In the genomic region with DNA sequence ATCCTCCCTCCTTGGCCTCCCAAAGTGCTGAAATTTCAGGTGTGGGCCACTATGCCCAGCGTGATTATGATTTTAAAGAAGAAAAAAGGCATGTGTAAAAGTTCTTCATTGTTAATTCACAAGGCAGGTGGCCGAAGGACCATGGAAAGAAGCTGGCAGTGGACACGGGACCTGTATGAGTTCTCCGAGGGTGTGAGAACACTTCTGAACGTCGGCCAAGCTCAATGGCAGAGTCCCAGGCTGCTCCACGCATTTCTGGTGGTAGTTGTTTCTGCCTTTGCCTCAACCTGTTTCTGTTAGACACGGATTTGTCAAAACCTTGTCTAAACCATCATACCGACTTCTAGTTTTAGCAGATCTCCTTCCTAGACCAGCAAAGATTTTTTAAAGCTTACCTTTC, we compare ENCODE assay signal across 32 cellular contexts. TPM values are rescaled to one million over a fixed set of nuclear protein-coding genes. Genes with fewer than 3 reads are reported as not detected.
"Had no signal": no experiment of that assay in that cellular context is flagged by ENCODE, and none has a peak within 500 bp of the region (broad histone marks: within the 10 kb centered on the region; RNA-seq: fewer than 3 reads in every experiment).

No MANE protein-coding gene starts in this region.

- H3K27ac ChIP-seq: adrenal gland, body of pancreas, coronary artery, dorsolateral prefrontal cortex had no signal

- H3K27me3 ChIP-seq: adrenal gland, body of pancreas had no signal

- ATAC-seq: activated CD4-positive, alpha-beta T cell treated with anti-CD3 and anti-CD28 coated beads for 36 hours; activated CD8-positive, alpha-beta memory T cell treated with anti-CD3 and anti-CD28 coated beads, Interleukin-2, amount 10 ng/mL, durations not matched to agents 7 days and 5 days; activated CD8-positive, alpha-beta T cell treated with anti-CD3 and anti-CD28 coated beads, Interleukin-2, amount 10 ng/mL, durations not matched to agents 7 days and 5 days; activated naive CD8-positive, alpha-beta T cell treated with anti-CD3 and anti-CD28 coated beads, Interleukin-2, amount 50 U/mL, for 24 hours; body of pancreas; esophagus mucosa had no signal

- H3K36me3 ChIP-seq: adrenal gland had no signal

- DNase-seq: activated CD4-positive, alpha-beta memory T cell treated with anti-CD3 and anti-CD28 coated beads for 36 hours; activated CD4-positive, alpha-beta T cell treated with anti-CD3 and anti-CD28 coated beads for 36 hours; activated CD4-positive, alpha-beta T cell treated with anti-CD3 and anti-CD28 coated beads, Interleukin-2, amount 10 ng/mL, durations not matched to agents 24 days and 14 days; activated CD4-positive, CD25-positive, alpha-beta regulatory T cell; activated CD4-positive, CD25-positive, alpha-beta regulatory T cell treated with anti-CD3 and anti-CD28 coated beads, Interleukin-2, amount 50 U/mL, for 72 hours; activated CD8-positive, alpha-beta memory T cell treated with anti-CD3 and anti-CD28 coated beads, Interleukin-2, amount 10 ng/mL, durations not matched to agents 7 days and 5 days; activated CD8-positive, alpha-beta memory T cell treated with anti-CD3 and anti-CD28 coated beads, Interleukin-2, amount 50 U/mL, for 4 hours; activated CD8-positive, alpha-beta T cell treated with anti-CD3 and anti-CD28 coated beads, Interleukin-2, amount 10 ng/mL, durations not matched to agents 7 days and 5 days; activated effector memory CD4-positive, alpha-beta T cell treated with anti-CD3 and anti-CD28 coated beads, Interleukin-2, amount 50 U/mL, for 16 hours; activated naive CD4-positive, alpha-beta T cell treated with anti-CD3 and anti-CD28 coated beads for 36 hours; activated naive CD8-positive, alpha-beta T cell treated with anti-CD3 and anti-CD28 coated beads for 36 hours; activated naive CD8-positive, alpha-beta T cell treated with anti-CD3 and anti-CD28 coated beads, Interleukin-2, amount 50 U/mL, for 24 hours; activated T-cell treated with anti-CD3 and anti-CD28 coated beads, Interleukin-2, amount 50 U/mL, for 1 hour; activated T-cell treated with anti-CD3 and anti-CD28 coated beads, Interleukin-2, amount 50 U/mL, for 48 hours; adrenal gland; amygdala; aorta; body of pancreas; central memory CD4-positive, alpha-beta T cell; cerebellar nuclear complex; dorsolateral prefrontal cortex; effector memory CD4-positive, alpha-beta T cell; endodermal cell; foreskin fibroblast; T-helper 2 cell had no signal

- H3K4me3 ChIP-seq: adrenal gland, body of pancreas, coronary artery, dorsolateral prefrontal cortex had no signal

- H3K9me3 ChIP-seq: adrenal gland, body of pancreas had no signal

- H3K4me1 ChIP-seq: body of pancreas had no signal

RNA-seq across cellular contexts. Expression of a gene that starts 36.6 kb away (rescaled TPM):
- total RNA-seq: activated CD4-positive, alpha-beta memory T cell treated with anti-CD3 and anti-CD28 coated beads for 36 hours; activated CD4-positive, alpha-beta T cell treated with anti-CD3 and anti-CD28 coated beads for 36 hours; activated CD4-positive, alpha-beta T cell treated with anti-CD3 and anti-CD28 coated beads, Interleukin-2, amount 10 ng/mL, durations not matched to agents 24 days and 14 days; activated CD8-positive, alpha-beta memory T cell treated with anti-CD3 and anti-CD28 coated beads for 36 hours; activated CD8-positive, alpha-beta memory T cell treated with anti-CD3 and anti-CD28 coated beads, Interleukin-2, amount 10 ng/mL, durations not matched to agents 7 days and 5 days; activated CD8-positive, alpha-beta T cell treated with anti-CD3 and anti-CD28 coated beads, Interleukin-2, amount 10 ng/mL, durations not matched to agents 7 days and 5 days; activated naive CD4-positive, alpha-beta T cell treated with anti-CD3 and anti-CD28 coated beads for 36 hours; activated naive CD8-positive, alpha-beta T cell treated with anti-CD3 and anti-CD28 coated beads for 36 hours; activated T-helper 1 cell treated with anti-CD3 and anti-CD28 coated beads, Interleukin-12 subunit alpha, Interleukin-12 subunit beta, Interleukin-2, Interleukin-4 antibody, amounts not matched to agents 30 ng/mL and 10 ng/mL and 1 ng/mL, durations not matched to agents 14 hours and 24 hours and 36 hours; activated T-helper 2 cell treated with anti-CD3 and anti-CD28 coated beads, Interferon-gamma antibody, Interleukin-2, Interleukin-4, amounts not matched to agents 10 μg/mL and 5 μg/mL and 100 μg/mL, durations not matched to agents 14 hours and 24 hours and 36 hours; epithelial cell of proximal tubule; T-helper 1 cell treated with Interleukin-12 subunit alpha and Interleukin-12 subunit beta and Interleukin-4 antibody, amounts not matched to agents 30 ng/mL and 1 ng/mL, for 36 hours had no signal
- polyA plus RNA-seq: aorta had no signal
